In the genomic region with DNA sequence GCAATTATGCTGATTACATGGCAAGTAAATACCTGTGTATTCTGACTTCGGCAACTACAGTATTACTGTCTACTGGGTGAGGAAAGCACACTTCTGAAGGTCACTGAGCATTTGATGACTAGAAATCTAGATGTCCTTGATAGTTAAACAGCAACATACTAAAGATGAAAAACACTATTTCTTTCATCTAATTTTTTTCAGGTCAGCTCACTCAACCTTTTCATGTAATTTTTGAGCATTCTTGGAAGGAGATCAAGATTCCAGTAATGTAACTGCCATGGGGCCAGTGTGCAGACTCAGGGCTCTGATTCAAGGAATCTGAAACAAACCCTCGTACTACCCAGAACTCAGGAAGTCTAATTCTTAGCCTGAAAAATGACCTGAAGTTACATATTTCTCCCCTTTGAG, we compare ENCODE assay signal across 16 cellular contexts.
DNase-seq lines count a peak whose midpoint lies in the region; ATAC-seq, FAIRE-seq and TF ChIP-seq lines count a peak whose summit lies in the region.
"Had no signal": no experiment of that assay in that cellular context is flagged by ENCODE, and none has a peak within 500 bp of the region (broad histone marks: within the 10 kb centered on the region; RNA-seq: fewer than 3 reads in every experiment).

No MANE protein-coding gene starts in this region.

- in situ Hi-C loops in astrocyte of the spinal cord (cut with HindIII; ENCODE audit: low sequenced_read_pairs) = loop anchor here (25.0 kb wide), 1 partner anchor 342 kb away; no protein-coding TSS in a partner anchor

- peak; percentile 59 to 62 for ATAC-seq in naive thymus-derived CD8-positive, alpha-beta T cell
- ATAC-seq: left lobe of liver had no signal

- POLR2A ChIA-PET in naive thymus-derived CD8-positive, alpha-beta T cell (lab: Charles Lee) = interaction anchor here (0.8 to 2.5 kb wide), 4 partner anchors 34 to 135 kb away, joined by 3 to 6 read pairs (median 3); no protein-coding TSS in a partner anchor

- peak overlapping the region in 8 of 10 donors; percentile 65 to 93 (median 78) for H3K27ac Mint-ChIP-seq in naive thymus-derived CD8-positive, alpha-beta T cell

- peaks cover 27 to 50% (median 40%) of the 10 kb centered on the region in 4 donors for H3K4me1 Mint-ChIP-seq in naive thymus-derived CD8-positive, alpha-beta T cell

- H3K4me3 ChIP-seq in astrocyte of the spinal cord (ENCODE audit: low read depth, low read length) = no peak overlapping the region
- H3K4me3 ChIP-seq: GM23338, smooth muscle cell, upper lobe of left lung had no signal

- no peak for TF ChIP-seq CTCF in astrocyte of the spinal cord (IDR thresholded peaks at IDR 0.05; ENCODE audit: low read depth, low read length)

- no peaks in the 10 kb centered on the region for H3K27me3 Mint-ChIP-seq in naive thymus-derived CD8-positive, alpha-beta T cell

- H3K9me3 Mint-ChIP-seq in naive thymus-derived CD8-positive, alpha-beta T cell = peaks cover 7 to 27% (median 21%) of the 10 kb centered on the region in 9 donors

- FAIRE-seq in GM19239 (lab: Jason Lieb, UNC) (peak; percentile 8), RCC 7860 (lab: Jason Lieb, UNC) (peak; percentile 85)

- H3K4me3 Mint-ChIP-seq in naive thymus-derived CD8-positive, alpha-beta T cell = peak overlapping the region in 9 of 10 donors; percentile 15 to 66 (median 53)
- H3K4me3 Mint-ChIP-seq: GM23338 had no signal

- no peak for DNase-seq in GM19239 (ENCODE audit: insufficient read length, low spot score)
- DNase-seq in RCC 7860 (ENCODE audit: low spot score) = peak; percentile 46
- DNase-seq in astrocyte of the spinal cord (ENCODE audit: low read depth, low spot score) = peak; percentile 61
- peak in 2 of 10 donors; percentile 9 to 19 for DNase-seq in naive thymus-derived CD8-positive, alpha-beta T cell
- no peak for DNase-seq in NCI-H2081 treated with DMSO at 0.1 percent for 48 hours (lab: John Stamatoyannopoulos, UW)
- no peak for DNase-seq in NCI-H345 (lab: John Stamatoyannopoulos, UW)
- no peak for DNase-seq in SIG-M5 treated with dmso at 0.1 percent for 504 hours (lab: John Stamatoyannopoulos, UW; ENCODE audit: unreplicated experiment)
- no peak for DNase-seq in DMS79 (lab: John Stamatoyannopoulos, UW)
- DNase-seq: COR-L47, head of caudate nucleus, NCI-H1048, NCI-H510A treated with DMSO at 0.1 percent for 48 hours, upper lobe of left lung had no signal

- peaks cover 0 to 23% (median 17%) of the 10 kb centered on the region in 3 donors for H3K36me3 Mint-ChIP-seq in naive thymus-derived CD8-positive, alpha-beta T cell

Comparison
In these comparisons a context has a peak if more than half of its experiments do, and no peak if none do; other contexts are left out.
1. DNase-seq: peak in RCC 7860 (single experiment) and astrocyte of the spinal cord (single experiment); none in GM19239 (single experiment), NCI-H2081 treated with DMSO at 0.1 percent for 48 hours (single experiment), NCI-H345 (single experiment), SIG-M5 treated with dmso at 0.1 percent for 504 hours (single experiment) and DMS79 (single experiment).